Comparison of ENCODE assay signal across 22 cellular contexts in genomic region chr3:44902628-44903027, GRCh38. TPM values are rescaled to one million over a fixed set of nuclear protein-coding genes. Genes with fewer than 3 reads are reported as not detected.
DNase-seq lines count a peak whose midpoint lies in the region; ATAC-seq, FAIRE-seq and TF ChIP-seq lines count a peak whose summit lies in the region.
"Had no signal": no experiment of that assay in that cellular context is flagged by ENCODE, and none has a peak within 500 bp of the region (broad histone marks: within the 10 kb centered on the region; RNA-seq: fewer than 3 reads in every experiment).

No MANE protein-coding gene starts in this region.

- no TSS peak for BruUV-seq in HepG2 (replicated peaks; lab: Mats Ljungman, UMichigan)

- H3K9ac ChIP-seq in HepG2 (ENCODE audit: insufficient read depth, low read depth, low read length) (peak overlapping the region; percentile 15; the same call in 1 of the 2 replicates), neuronal stem cell (ENCODE audit: low read depth, low read length, poor library complexity) (no peak overlapping the region)

- H3K23ac ChIP-seq in neuronal stem cell (ENCODE audit: low read depth, low read length, poor library complexity) = no peak overlapping the region

- TF ChIP-seq RAD21 in HepG2 (CRISPR knock-in tag; IDR thresholded peaks at IDR 0.05) = no peak

- no peaks in the 10 kb centered on the region for H3K36me3 Mint-ChIP-seq in nephron progenitor cell (ENCODE audit: low read depth)
- peaks cover 0 to 4% of the 10 kb centered on the region in 2 donors for H3K36me3 Mint-ChIP-seq in stimulated activated naive B cell treated with anti-CD40 and anti-IgM and Interleukin-4, amounts not matched to agents 10 μg/mL and 1 μg/mL and 100 μg/mL, for 72 hours

- H3K14ac ChIP-seq in neuronal stem cell (ENCODE audit: low read length) = no peak overlapping the region

- H4K20me1 ChIP-seq in HepG2 (ENCODE audit: insufficient read depth, low read length) = no peaks in the 10 kb centered on the region

- DNase-seq in HepG2 (ENCODE audit: low spot score) (peak; percentile 79), right lobe of liver (no peak), fibroblast of the aortic adventitia (ENCODE audit: low read depth) (peak; percentile 41), nephron progenitor cell (no peak), neuronal stem cell (ENCODE audit: low spot score) (no peak)
- no peak for DNase-seq in stimulated activated naive B cell treated with anti-CD40 and anti-IgM and Interleukin-4, amounts not matched to agents 10 μg/mL and 1 μg/mL and 100 μg/mL, for 72 hours
- DNase-seq: AML-193; Caco-2; CD4-positive, alpha-beta T cell; DMS153; DMS79; GF-D8; GOT3; H7; HFFc6 had no signal

- peaks cover 0 to 3% of the 10 kb centered on the region in 2 experiments; a peak in 1 of 5 replicates for H3K27me3 ChIP-seq in HepG2 (ENCODE audit: control insufficient read depth in 1 of 2, insufficient read depth in 2 of 2, low read length in 2 of 2)
- no peaks in the 10 kb centered on the region for H3K27me3 ChIP-seq in right lobe of liver
- H3K27me3 ChIP-seq in neuronal stem cell (ENCODE audit: control insufficient read depth in 3 of 3, insufficient read depth in 3 of 3, low read depth in 1 of 3, low read length in 3 of 3) = no peaks in the 10 kb centered on the region

- H3K27me3 Mint-ChIP-seq in nephron progenitor cell (ENCODE audit: low read depth, poor library complexity) = peaks cover 2% of the 10 kb centered on the region
- peaks cover 28 to 37% of the 10 kb centered on the region in 2 donors for H3K27me3 Mint-ChIP-seq in stimulated activated naive B cell treated with anti-CD40 and anti-IgM and Interleukin-4, amounts not matched to agents 10 μg/mL and 1 μg/mL and 100 μg/mL, for 72 hours

- H2BK12ac ChIP-seq in neuronal stem cell (ENCODE audit: low read length) = no peak overlapping the region

- no peaks in the 10 kb centered on the region for H3K9me3 ChIP-seq in HepG2 (ENCODE audit: low read length)
- H3K9me3 ChIP-seq in right lobe of liver = no peaks in the 10 kb centered on the region
- H3K9me3 ChIP-seq in neuronal stem cell (replicated peaks in 1 of 2; ENCODE audit: control insufficient read depth in 2 of 2, insufficient read depth in 1 of 2, low read depth in 1 of 2, low read length in 2 of 2) = peaks cover 0 to 10% of the 10 kb centered on the region in 2 donors
- H3K9me3 ChIP-seq: Caco-2 had no signal

- no peak overlapping the region for H4K8ac ChIP-seq in neuronal stem cell (ENCODE audit: low read depth, low read length)

- H3K4me3 ChIP-seq in HepG2 (replicated peaks in 1 of 3; ENCODE audit: insufficient read depth in 1 of 3, low read depth in 2 of 3, low read length in 3 of 3) = peak overlapping the region in 1 of 3 experiments; percentile 3; a peak in 1 of 6 replicates
- no peak overlapping the region for H3K4me3 ChIP-seq in right lobe of liver
- H3K4me3 ChIP-seq in fibroblast of the aortic adventitia (ENCODE audit: low read depth, low read length) = no peak overlapping the region
- H3K4me3 ChIP-seq in neuronal stem cell (ENCODE audit: low read length in 2 of 2) = no peak overlapping the region
- H3K4me3 ChIP-seq: A549 had no signal

- H2BK5ac ChIP-seq in neuronal stem cell (ENCODE audit: low read length) = no peak overlapping the region

- H2AFZ ChIP-seq in HepG2 (ENCODE audit: low read length) = peak overlapping the region; percentile 24
- H2AFZ ChIP-seq in neuronal stem cell (ENCODE audit: low read length) = no peak overlapping the region

- peak overlapping the region; percentile 52 for H3K27ac ChIP-seq in HepG2 (ENCODE audit: extremely low read length, insufficient read depth, low read length)
- no peak overlapping the region for H3K27ac ChIP-seq in right lobe of liver
- H3K27ac ChIP-seq in neuronal stem cell (replicated peaks; ENCODE audit: low read length) = no peak overlapping the region
- H3K27ac ChIP-seq: 22Rv1, A549, C4-2B had no signal

- no peaks in the 10 kb centered on the region for H3K79me2 ChIP-seq in HepG2 (ENCODE audit: insufficient read depth, low read length)

- no peaks in the 10 kb centered on the region for H3K79me1 ChIP-seq in neuronal stem cell (ENCODE audit: low read depth, low read length)

- CTCF ChIA-PET in HepG2 (lab: Yijun Ruan, JAX; ENCODE audit: low intra/inter-chr PET ratio, low total read pairs) = no interaction called here

- H3K4me2 ChIP-seq in HepG2 (ENCODE audit: low read depth, low read length) = peak overlapping the region; percentile 61
- H3K4me2 ChIP-seq in neuronal stem cell (ENCODE audit: insufficient read depth, low read length, poor library complexity, severe bottlenecking) = no peak overlapping the region
- H3K4me2 ChIP-seq: A549 had no signal

- peaks cover 35% of the 10 kb centered on the region for H3K4me1 Mint-ChIP-seq in nephron progenitor cell
- no peaks in the 10 kb centered on the region for H3K4me1 Mint-ChIP-seq in stimulated activated naive B cell treated with anti-CD40 and anti-IgM and Interleukin-4, amounts not matched to agents 10 μg/mL and 1 μg/mL and 100 μg/mL, for 72 hours

- H2BK120ac ChIP-seq in neuronal stem cell (ENCODE audit: low read depth, low read length) = no peak overlapping the region

- H2AK5ac ChIP-seq in neuronal stem cell (ENCODE audit: low read depth, low read length) = no peak overlapping the region

- TF ChIP-seq EP300 in HepG2 (IDR thresholded peaks at IDR 0.05; ENCODE audit: low read depth in 2 of 2, low read length in 2 of 2) (no peak), HepG2 (CRISPR knock-in tag; IDR thresholded peaks at IDR 0.05; ENCODE audit: borderline replicate concordance) (no peak)

- H2BK15ac ChIP-seq in neuronal stem cell (ENCODE audit: low read length) = no peak overlapping the region

- intact Hi-C loops in HepG2 (cut with micrococcal nuclease; ENCODE audit: unreplicated experiment) (no loop called here), right lobe of liver (cut with DNase I) (no loop called here)

- TF ChIP-seq CTCF in HepG2 (CRISPR knock-in tag; IDR thresholded peaks at IDR 0.05) (no peak), right lobe of liver (IDR thresholded peaks at IDR 0.05) (no peak), fibroblast of the aortic adventitia (IDR thresholded peaks at IDR 0.05; ENCODE audit: insufficient read depth, low read length) (no peak), nephron progenitor cell (IDR thresholded peaks at IDR 0.05) (no peak)

- no peak overlapping the region for H4K91ac ChIP-seq in neuronal stem cell (ENCODE audit: low read depth, low read length, poor library complexity)

- TF ChIP-seq POLR2A in HepG2 (IDR thresholded peaks at IDR 0.05; ENCODE audit: insufficient read depth in 1 of 2, low read depth in 2 of 2, low read length in 2 of 2) (no peak), right lobe of liver (IDR thresholded peaks at IDR 0.05) (no peak)

- no peaks in the 10 kb centered on the region for H3K9me3 Mint-ChIP-seq in nephron progenitor cell
- H3K9me3 Mint-ChIP-seq in stimulated activated naive B cell treated with anti-CD40 and anti-IgM and Interleukin-4, amounts not matched to agents 10 μg/mL and 1 μg/mL and 100 μg/mL, for 72 hours = peaks cover 3 to 7% of the 10 kb centered on the region in 2 donors
- H3K9me3 Mint-ChIP-seq: CD4-positive, alpha-beta T cell; HFFc6 had no signal

- no peak for FAIRE-seq in HepG2 (lab: Jason Lieb, UNC)
- FAIRE-seq: A549, HTR-8/SVneo had no signal

- H3K36me3 ChIP-seq in HepG2 (replicated peaks in 1 of 2; ENCODE audit: control insufficient read depth in 1 of 2, insufficient read depth in 2 of 2, low read length in 2 of 2) (no peaks in the 10 kb centered on the region), right lobe of liver (no peaks in the 10 kb centered on the region), neuronal stem cell (replicated peaks in 1 of 2; ENCODE audit: control insufficient read depth in 2 of 2, insufficient read depth in 2 of 2, low read length in 2 of 2) (no peaks in the 10 kb centered on the region)

- POLR2A ChIA-PET in HepG2 (lab: Yijun Ruan, JAX) = interaction anchor here (0.6 to 0.8 kb wide), 2 partner anchors 318 to 538 kb away, joined by 3 to 4 read pairs; partner anchors contain the start of gene ZNF660

- peak; percentile 74 for ATAC-seq in HepG2
- no peak for ATAC-seq in right lobe of liver
- no peak for ATAC-seq in stimulated activated naive B cell treated with anti-CD40 and anti-IgM and Interleukin-4, amounts not matched to agents 10 μg/mL and 1 μg/mL and 100 μg/mL, for 72 hours (replicated peaks)
- no peak for ATAC-seq in HG02588 (IDR thresholded peaks at IDR 0.05; ENCODE audit: unreplicated experiment)
- ATAC-seq: A549, HCT116 had no signal

- H3K4ac ChIP-seq in neuronal stem cell (ENCODE audit: low read length) = no peak overlapping the region

- no peak overlapping the region for H3K4me3 Mint-ChIP-seq in nephron progenitor cell
- no peak overlapping the region for H3K4me3 Mint-ChIP-seq in stimulated activated naive B cell treated with anti-CD40 and anti-IgM and Interleukin-4, amounts not matched to agents 10 μg/mL and 1 μg/mL and 100 μg/mL, for 72 hours
- H3K4me3 Mint-ChIP-seq: CD4-positive, alpha-beta T cell; HFFc6 had no signal

- no peak overlapping the region for H3K18ac ChIP-seq in neuronal stem cell (ENCODE audit: low read length)

- H3K4me1 ChIP-seq in HepG2 (ENCODE audit: insufficient read depth, low read length) (peaks cover 52% of the 10 kb centered on the region), right lobe of liver (no peaks in the 10 kb centered on the region), neuronal stem cell (ENCODE audit: control insufficient read depth in 2 of 2, insufficient read depth in 1 of 2, low read depth in 1 of 2, low read length in 2 of 2) (peaks cover 12 to 15% of the 10 kb centered on the region in 2 donors)
- H3K4me1 ChIP-seq: A549, Caco-2 had no signal

- in situ Hi-C loops in HepG2 (cut with HindIII; ENCODE audit: extremely low pct_ligation_motif_present, low pct_unique_long_range_greater_than_20kb) = no loop called here

- WGBS in HepG2 (ENCODE audit: low lambda C conversion rate) = 0% methylated on average over 4 of the region's 4 CpGs
- WGBS in right lobe of liver (ENCODE audit: insufficient coverage, low coverage, low lambda C conversion rate, missing lambda C conversion rate) = 56% methylated on average over 4 of the region's 4 CpGs
- no CpG with 5 or more reads among the region's 4 CpGs for WGBS in neuronal stem cell (ENCODE audit: extremely low coverage in 2 of 2, insufficient read length in 2 of 2, insufficient replicate concordance in 1 of 2), 2 donors

- H3K27ac Mint-ChIP-seq in nephron progenitor cell = peak overlapping the region; percentile 23
- H3K27ac Mint-ChIP-seq in stimulated activated naive B cell treated with anti-CD40 and anti-IgM and Interleukin-4, amounts not matched to agents 10 μg/mL and 1 μg/mL and 100 μg/mL, for 72 hours = no peak overlapping the region
- H3K27ac Mint-ChIP-seq: CD4-positive, alpha-beta T cell; HFFc6 had no signal

RNA-seq across cellular contexts. Expression of gene TGM4, which starts 28.2 kb away (rescaled TPM):
- total RNA-seq in HepG2 (2016; rRNA removed; fragmentation: Illumina TruSeq; extraction: Trizol) (0.15 and 0.18 TPM in 2 replicates), right lobe of liver (not detected), fibroblast of the aortic adventitia (ENCODE audit: low replicate concordance) (not detected in 2 replicates)
- 0.09 TPM in 1 of 2 replicates, not detected in the other for total RNA-seq in HepG2 (2016; cell fraction: cytosol; rRNA removed; fragmentation: Illumina TruSeq; extraction: Trizol; ENCODE audit: low read depth)
- total RNA-seq in HepG2 (2016; cell fraction: insoluble cytoplasmic fraction; rRNA removed; fragmentation: Illumina TruSeq; extraction: Trizol) = 0.16 and 0.26 TPM in 2 replicates
- 0.19 and 0.55 TPM in 2 replicates for total RNA-seq in HepG2 (2016; cell fraction: membrane; rRNA removed; fragmentation: Illumina TruSeq; extraction: Trizol)
- 0.28 TPM in 1 of 2 replicates, not detected in the other for total RNA-seq in HepG2 (2016; cell fraction: nucleus; rRNA removed; fragmentation: Illumina TruSeq; extraction: Trizol)
- 0.07 and 0.10 TPM in 2 replicates for polyA plus RNA-seq in HepG2 (2011; rRNA removed)
- polyA plus RNA-seq in HepG2 (2011; cell fraction: cytosol; rRNA removed) = 0.07 and 0.08 TPM in 2 replicates
- 0.05 and 0.09 TPM in 2 replicates for polyA plus RNA-seq in HepG2 (2011; cell fraction: nucleus; rRNA removed)
- 0.09 and 0.11 TPM in 2 replicates for polyA plus RNA-seq in HepG2 (2012)
- 0.02 and 0.06 TPM in 2 replicates for polyA plus RNA-seq in HepG2 (2016; cell fraction: cytosol; fragmentation: Illumina TruSeq; extraction: Trizol; ENCODE audit: low read depth)
- polyA plus RNA-seq in HepG2 (2016; cell fraction: insoluble cytoplasmic fraction; fragmentation: Illumina TruSeq; extraction: Trizol; ENCODE audit: low read depth) = 0.14 and 0.17 TPM in 2 replicates
- polyA plus RNA-seq in HepG2 (2016; cell fraction: membrane; fragmentation: Illumina TruSeq; extraction: Trizol; ENCODE audit: low read depth) = 0.08 and 0.12 TPM in 2 replicates
- polyA plus RNA-seq in HepG2 (2016; cell fraction: nucleus; fragmentation: Illumina TruSeq; extraction: Trizol; ENCODE audit: insufficient read depth, low read depth) = 0.25 and 0.30 TPM in 2 replicates
- polyA minus RNA-seq in HepG2 (2011; rRNA and poly(A)+ RNA removed; ENCODE audit: low replicate concordance) = not detected in 2 replicates
- polyA minus RNA-seq in HepG2 (2011; cell fraction: cytosol; rRNA and poly(A)+ RNA removed) = not detected in 2 replicates
- not detected in 2 replicates for polyA minus RNA-seq in HepG2 (2011; cell fraction: nucleus; rRNA and poly(A)+ RNA removed)
- polyA plus RNA-seq in neuronal stem cell (2013, experiment 1 of 2) = 0.07 TPM
- 0.08 TPM for polyA plus RNA-seq in neuronal stem cell (2013, experiment 2 of 2)
- total RNA-seq: Caco-2; CD4-positive, alpha-beta T cell; H7; HFFc6 had no signal
- polyA plus RNA-seq: BJ had no signal

RNA-seq across cellular contexts. Expression of gene TMEM42, which starts 40.9 kb away (rescaled TPM):
- total RNA-seq in HepG2 (2016; rRNA removed; fragmentation: Illumina TruSeq; extraction: Trizol) (5.0 and 5.5 TPM in 2 replicates), right lobe of liver (10 to 100 TPM in 2 of 6 experiments, 1 to 10 TPM in 4; 4.9 to 10.9 (median 8.4) TPM), fibroblast of the aortic adventitia (ENCODE audit: low replicate concordance) (13.7 and 20.5 TPM in 2 replicates)
- 8.5 and 9.0 TPM in 2 replicates for total RNA-seq in HepG2 (2016; cell fraction: cytosol; rRNA removed; fragmentation: Illumina TruSeq; extraction: Trizol; ENCODE audit: low read depth)
- total RNA-seq in HepG2 (2016; cell fraction: insoluble cytoplasmic fraction; rRNA removed; fragmentation: Illumina TruSeq; extraction: Trizol) = 4.2 and 7.9 TPM in 2 replicates
- 9.2 and 10.5 TPM in 2 replicates for total RNA-seq in HepG2 (2016; cell fraction: membrane; rRNA removed; fragmentation: Illumina TruSeq; extraction: Trizol)
- 5.4 and 8.0 TPM in 2 replicates for total RNA-seq in HepG2 (2016; cell fraction: nucleus; rRNA removed; fragmentation: Illumina TruSeq; extraction: Trizol)
- polyA plus RNA-seq in HepG2 (2011; rRNA removed) = 24.5 and 27.7 TPM in 2 replicates
- 23.2 and 24.9 TPM in 2 replicates for polyA plus RNA-seq in HepG2 (2011; cell fraction: cytosol; rRNA removed)
- polyA plus RNA-seq in HepG2 (2011; cell fraction: nucleus; rRNA removed) = 24.4 and 32.0 TPM in 2 replicates
- polyA plus RNA-seq in HepG2 (2012) = 11.9 and 13.0 TPM in 2 replicates
- polyA plus RNA-seq in HepG2 (2016; cell fraction: cytosol; fragmentation: Illumina TruSeq; extraction: Trizol; ENCODE audit: low read depth) = 9.3 and 10.8 TPM in 2 replicates
- polyA plus RNA-seq in HepG2 (2016; cell fraction: insoluble cytoplasmic fraction; fragmentation: Illumina TruSeq; extraction: Trizol; ENCODE audit: low read depth) = 4.7 and 5.9 TPM in 2 replicates
- polyA plus RNA-seq in HepG2 (2016; cell fraction: membrane; fragmentation: Illumina TruSeq; extraction: Trizol; ENCODE audit: low read depth) = 9.9 and 11.2 TPM in 2 replicates
- 10.8 and 12.0 TPM in 2 replicates for polyA plus RNA-seq in HepG2 (2016; cell fraction: nucleus; fragmentation: Illumina TruSeq; extraction: Trizol; ENCODE audit: insufficient read depth, low read depth)
- 14.8 and 19.2 TPM in 2 replicates for polyA minus RNA-seq in HepG2 (2011; rRNA and poly(A)+ RNA removed; ENCODE audit: low replicate concordance)
- polyA minus RNA-seq in HepG2 (2011; cell fraction: cytosol; rRNA and poly(A)+ RNA removed) = 5.1 and 5.8 TPM in 2 replicates
- 7.6 and 9.4 TPM in 2 replicates for polyA minus RNA-seq in HepG2 (2011; cell fraction: nucleus; rRNA and poly(A)+ RNA removed)
- 24.1 TPM for polyA plus RNA-seq in neuronal stem cell (2013, experiment 1 of 2)
- polyA plus RNA-seq in neuronal stem cell (2013, experiment 2 of 2) = 24.5 TPM

Comparison
In these comparisons a context has a peak if more than half of its experiments do, and no peak if none do; other contexts are left out.
1. DNase-seq: peak in HepG2 (single experiment) and fibroblast of the aortic adventitia (single experiment); none in right lobe of liver (0 of 3), nephron progenitor cell (single experiment), neuronal stem cell (single experiment) and stimulated activated naive B cell treated with anti-CD40 and anti-IgM and Interleukin-4, amounts not matched to agents 10 μg/mL and 1 μg/mL and 100 μg/mL, for 72 hours (single experiment).